ENCODE assay signal across 8 cellular contexts in genomic region chr19:13986348-13986904, GRCh38. TPM values are rescaled to one million over a fixed set of nuclear protein-coding genes. Genes with fewer than 3 reads are reported as not detected.
DNase-seq lines count a peak whose midpoint lies in the region; ATAC-seq and TF ChIP-seq lines count a peak whose summit lies in the region.

No MANE protein-coding gene starts in this region.

- no peak for TF ChIP-seq CTCF in A673 (conservative IDR thresholded peaks at IDR 0.05; ENCODE audit: low read depth, low read length)
- no peak for TF ChIP-seq CTCF in fibroblast of lung (conservative IDR thresholded peaks at IDR 0.05 in 1 of 2, IDR thresholded peaks at IDR 0.05 in 1 of 2; ENCODE audit: low read depth in 1 of 2, low read length in 2 of 2)

- CTCF ChIA-PET in A673 (lab: Charles Lee) = no interaction called here

- peaks cover 33 to 91% (median 84%) of the 10 kb centered on the region in 4 donors for H3K4me1 Mint-ChIP-seq in naive thymus-derived CD8-positive, alpha-beta T cell

- H3K4me3 Mint-ChIP-seq in naive thymus-derived CD8-positive, alpha-beta T cell = peak overlapping the region; percentile 61 to 84 (median 71)

- POLR2A ChIA-PET in A673 (lab: Charles Lee; ENCODE audit: low non-redundant PET) = interaction anchor here (0.6 kb wide), 1 partner anchor 1141 kb away, joined by 18 read pairs; no protein-coding TSS in a partner anchor
- POLR2A ChIA-PET in naive thymus-derived CD8-positive, alpha-beta T cell (lab: Charles Lee) = interaction anchor here (0.8 to 24.8 kb wide), 8 partner anchors 11 to 238 kb away, joined by 3 to 481 read pairs (median 26); partner anchors contain the start of genes DCAF15, IL27RA and RFX1

- H3K36me3 ChIP-seq in A673 (ENCODE audit: insufficient read depth, low read length, poor library complexity, severe bottlenecking) = no peaks in the 10 kb centered on the region
- no peaks in the 10 kb centered on the region for H3K36me3 ChIP-seq in fibroblast of lung (ENCODE audit: control insufficient read depth, insufficient read depth, low read length)

- H3K27ac Mint-ChIP-seq in naive thymus-derived CD8-positive, alpha-beta T cell = peak overlapping the region; percentile 91 to 99 (median 96)

- H3K9ac ChIP-seq in fibroblast of lung (ENCODE audit: insufficient read depth, low read length) = peak overlapping the region; percentile 21

- no peaks in the 10 kb centered on the region for H4K20me1 ChIP-seq in fibroblast of lung (ENCODE audit: control insufficient read depth, extremely low read depth, insufficient read depth, low read length)

- no peaks in the 10 kb centered on the region for H3K79me2 ChIP-seq in fibroblast of lung (ENCODE audit: control insufficient read depth, insufficient read depth, low read length)

- H3K36me3 Mint-ChIP-seq in naive thymus-derived CD8-positive, alpha-beta T cell = peaks cover 0 to 19% (median 6%) of the 10 kb centered on the region in 3 donors

- BruUV-seq in A673 (replicated peaks; lab: Mats Ljungman, UMichigan) = no TSS peak

- H3K27me3 ChIP-seq in A673 (replicated peaks; ENCODE audit: insufficient read depth, low read depth, low read length, poor library complexity) (no peaks in the 10 kb centered on the region), fibroblast of lung (ENCODE audit: control insufficient read depth, insufficient read depth, low read length) (no peaks in the 10 kb centered on the region)

- no peak overlapping the region for H3K4me2 ChIP-seq in fibroblast of lung (ENCODE audit: extremely low read depth, insufficient read depth, low read length)

- no peaks in the 10 kb centered on the region for H3K9me3 ChIP-seq in A673 (ENCODE audit: low read depth, low read length, poor library complexity, severe bottlenecking)
- H3K9me3 ChIP-seq in fibroblast of lung (ENCODE audit: control insufficient read depth, insufficient read depth, low read depth, low read length) = no peaks in the 10 kb centered on the region

- peak overlapping the region; percentile 56 for H2AFZ ChIP-seq in fibroblast of lung (ENCODE audit: low read length)

- H3K27ac ChIP-seq in A673 (ENCODE audit: low read depth, low read length, poor library complexity, severe bottlenecking) = peak overlapping the region; percentile 79
- H3K27ac ChIP-seq in fibroblast of lung (ENCODE audit: insufficient read depth, low read length) = peak overlapping the region; percentile 0

- DNase-seq in A673 (ENCODE audit: low spot score) (peak; percentile 92), NOMO-1 treated with DMSO at 0.1 percent for 48 hours (lab: John Stamatoyannopoulos, UW; ENCODE audit: unreplicated experiment) (peak; percentile 98), activated T-cell treated with anti-CD3 and anti-CD28 coated beads for 1 hour (ENCODE audit: low read depth) (peak; percentile 99), fibroblast of lung (ENCODE audit: low read depth in 2 of 2) (peak in 1 of 2 donors; percentile 55)
- peak; percentile 96 to 99 (median 98) for DNase-seq in naive thymus-derived CD8-positive, alpha-beta T cell
- peak; percentile 98 for DNase-seq in stimulated activated naive CD4-positive, alpha-beta T cell treated with Interleukin-2 at 50 U/mL for 16 hours (lab: John Stamatoyannopoulos, UW)

- H3K4me3 ChIP-seq in A673 (ENCODE audit: low read depth, low read length, poor library complexity, severe bottlenecking) (no peak overlapping the region), fibroblast of lung (replicated peaks in 1 of 4; ENCODE audit: control extremely low read depth in 1 of 4, insufficient read depth in 1 of 4, low read depth in 3 of 4, low read length in 4 of 4) (no peak overlapping the region)

- H3K4me1 ChIP-seq in A673 (ENCODE audit: insufficient read depth, low read length, poor library complexity, severe bottlenecking) = peaks cover 21% of the 10 kb centered on the region
- H3K4me1 ChIP-seq in fibroblast of lung (ENCODE audit: control insufficient read depth, extremely low read depth, insufficient read depth, low read length) = peaks cover 7% of the 10 kb centered on the region

- H3K27me3 Mint-ChIP-seq in naive thymus-derived CD8-positive, alpha-beta T cell = no peaks in the 10 kb centered on the region

- no peaks in the 10 kb centered on the region for H3K9me3 Mint-ChIP-seq in naive thymus-derived CD8-positive, alpha-beta T cell

- intact Hi-C loops in A673 (cut with micrococcal nuclease; ENCODE audit: unreplicated experiment) = no loop called here

- ATAC-seq in GM18909 (IDR thresholded peaks at IDR 0.05; ENCODE audit: poor library complexity, unreplicated experiment) (peak; percentile 82), HG03135 (IDR thresholded peaks at IDR 0.05; ENCODE audit: unreplicated experiment) (peak; percentile 79)
- ATAC-seq in naive thymus-derived CD8-positive, alpha-beta T cell = peak; percentile 85 to 87

RNA-seq across cellular contexts. Expression of gene RFX1, which starts 19.7 kb away (rescaled TPM):
- total RNA-seq in A673 (2021) (19.5 and 23.1 TPM in 2 replicates), fibroblast of lung (1.0 and 2.6 TPM in 2 replicates)
- polyA plus RNA-seq in fibroblast of lung = 0.44 and 2.4 TPM in 2 replicates
- 4.3 and 6.7 TPM in 2 replicates for polyA plus RNA-seq in fibroblast of lung (2012)
- 3.3 and 5.5 TPM in 2 replicates for polyA minus RNA-seq in fibroblast of lung (ENCODE audit: low replicate concordance)
- 10 to 100 TPM; 17.1 to 18.8 TPM for total RNA-seq in naive thymus-derived CD8-positive, alpha-beta T cell
- polyA plus RNA-seq in naive thymus-derived CD8-positive, alpha-beta T cell = 1 to 10 TPM in 2 of 3 donors, under 1 TPM in 1; 0.84 to 1.1 (median 1.0) TPM

RNA-seq across cellular contexts. Expression of gene DCAF15, which starts 34.1 kb away (rescaled TPM):
- 62.4 and 65.4 TPM in 2 replicates for total RNA-seq in A673 (2021)
- total RNA-seq in fibroblast of lung = 5.1 and 6.3 TPM in 2 replicates
- 9.5 and 14.3 TPM in 2 replicates for polyA plus RNA-seq in fibroblast of lung
- 11.0 and 23.0 TPM in 2 replicates for polyA plus RNA-seq in fibroblast of lung (2012)
- 13.7 and 40.2 TPM in 2 replicates for polyA minus RNA-seq in fibroblast of lung (ENCODE audit: low replicate concordance)
- total RNA-seq in naive thymus-derived CD8-positive, alpha-beta T cell = 10 to 100 TPM; 93.5 to 93.6 TPM
- polyA plus RNA-seq in naive thymus-derived CD8-positive, alpha-beta T cell = 1 to 10 TPM; 2.9 to 6.0 (median 3.4) TPM

RNA-seq across cellular contexts. Expression of gene RLN3, which starts 41.5 kb away (rescaled TPM):
- total RNA-seq in A673 (2021) = not detected in 2 replicates
- not detected in 2 replicates for total RNA-seq in fibroblast of lung
- not detected in 2 replicates for polyA plus RNA-seq in fibroblast of lung
- polyA plus RNA-seq in fibroblast of lung (2012) = not detected in 2 replicates
- polyA minus RNA-seq in fibroblast of lung (ENCODE audit: low replicate concordance) = not detected in 2 replicates
- not detected for total RNA-seq in naive thymus-derived CD8-positive, alpha-beta T cell
- polyA plus RNA-seq in naive thymus-derived CD8-positive, alpha-beta T cell = under 1 TPM in 1 of 3 donors, not detected in 2; 0.50 TPM

RNA-seq across cellular contexts. Expression of gene IL27RA, which starts 45.1 kb away (rescaled TPM):
- total RNA-seq in A673 (2021) (5.4 and 6.0 TPM in 2 replicates), fibroblast of lung (2.1 and 2.6 TPM in 2 replicates)
- polyA plus RNA-seq in fibroblast of lung = 0.84 and 1.2 TPM in 2 replicates
- 1.0 and 1.4 TPM in 2 replicates for polyA plus RNA-seq in fibroblast of lung (2012)
- 0.85 and 0.98 TPM in 2 replicates for polyA minus RNA-seq in fibroblast of lung (ENCODE audit: low replicate concordance)
- 10 to 100 TPM; 54.2 to 54.7 TPM for total RNA-seq in naive thymus-derived CD8-positive, alpha-beta T cell
- 10 to 100 TPM; 54.5 to 91.2 (median 83.9) TPM for polyA plus RNA-seq in naive thymus-derived CD8-positive, alpha-beta T cell

RNA-seq across cellular contexts. Expression of gene PODNL1, which starts 48.2 kb away (rescaled TPM):
- total RNA-seq in A673 (2021) = not detected in 2 replicates
- 1.0 and 2.1 TPM in 2 replicates for total RNA-seq in fibroblast of lung
- polyA plus RNA-seq in fibroblast of lung = 3.5 and 6.9 TPM in 2 replicates
- polyA plus RNA-seq in fibroblast of lung (2012) = 6.4 and 13.3 TPM in 2 replicates
- polyA minus RNA-seq in fibroblast of lung (ENCODE audit: low replicate concordance) = 1.3 and 10.2 TPM in 2 replicates
- not detected for total RNA-seq in naive thymus-derived CD8-positive, alpha-beta T cell
- polyA plus RNA-seq in naive thymus-derived CD8-positive, alpha-beta T cell = not detected
